ENCODE assay signal across 1 cellular context in genomic region chr4:97558204-97558804, GRCh38.
TF ChIP-seq lines count a peak whose summit lies in the region.

No MANE protein-coding gene starts in this region.

TF ChIP-seq in WTC11, 78 proteins besides CTCF, POLR2A, EP300 and RAD21 (continued from another document):
- no peak for TF ChIP-seq FOXP4 (CRISPR knock-in tag; IDR thresholded peaks at IDR 0.05)
- no peak for TF ChIP-seq ZMAT4 (CRISPR knock-in tag; IDR thresholded peaks at IDR 0.05)
- no peak for TF ChIP-seq TEAD1 (CRISPR knock-in tag; IDR thresholded peaks at IDR 0.05)
- no peak for TF ChIP-seq ZBTB43 (CRISPR knock-in tag; IDR thresholded peaks at IDR 0.05)
- no peak for TF ChIP-seq ZNF138 (CRISPR knock-in tag; conservative IDR thresholded peaks at IDR 0.05)
- no peak for TF ChIP-seq OVOL2 (CRISPR knock-in tag; IDR thresholded peaks at IDR 0.05; ENCODE audit: borderline replicate concordance)
- TF ChIP-seq MLX (CRISPR knock-in tag; IDR thresholded peaks at IDR 0.05) = no peak
- no peak for TF ChIP-seq ZNF232 (CRISPR knock-in tag; IDR thresholded peaks at IDR 0.05)
- TF ChIP-seq NFE2L1 (CRISPR knock-in tag; IDR thresholded peaks at IDR 0.05) = no peak
- TF ChIP-seq IRF2 (CRISPR knock-in tag; IDR thresholded peaks at IDR 0.05; ENCODE audit: borderline replicate concordance, low read depth) = no peak
- TF ChIP-seq EMX1 (CRISPR knock-in tag; IDR thresholded peaks at IDR 0.05) = no peak
- no peak for TF ChIP-seq CREM (CRISPR knock-in tag; IDR thresholded peaks at IDR 0.05)
- TF ChIP-seq USF1 (CRISPR knock-in tag; IDR thresholded peaks at IDR 0.05) = no peak
- TF ChIP-seq ZBTB21 (CRISPR knock-in tag; IDR thresholded peaks at IDR 0.05; ENCODE audit: borderline replicate concordance) = no peak
